1 cellular context compared by ENCODE assay signal in the genomic region with DNA sequence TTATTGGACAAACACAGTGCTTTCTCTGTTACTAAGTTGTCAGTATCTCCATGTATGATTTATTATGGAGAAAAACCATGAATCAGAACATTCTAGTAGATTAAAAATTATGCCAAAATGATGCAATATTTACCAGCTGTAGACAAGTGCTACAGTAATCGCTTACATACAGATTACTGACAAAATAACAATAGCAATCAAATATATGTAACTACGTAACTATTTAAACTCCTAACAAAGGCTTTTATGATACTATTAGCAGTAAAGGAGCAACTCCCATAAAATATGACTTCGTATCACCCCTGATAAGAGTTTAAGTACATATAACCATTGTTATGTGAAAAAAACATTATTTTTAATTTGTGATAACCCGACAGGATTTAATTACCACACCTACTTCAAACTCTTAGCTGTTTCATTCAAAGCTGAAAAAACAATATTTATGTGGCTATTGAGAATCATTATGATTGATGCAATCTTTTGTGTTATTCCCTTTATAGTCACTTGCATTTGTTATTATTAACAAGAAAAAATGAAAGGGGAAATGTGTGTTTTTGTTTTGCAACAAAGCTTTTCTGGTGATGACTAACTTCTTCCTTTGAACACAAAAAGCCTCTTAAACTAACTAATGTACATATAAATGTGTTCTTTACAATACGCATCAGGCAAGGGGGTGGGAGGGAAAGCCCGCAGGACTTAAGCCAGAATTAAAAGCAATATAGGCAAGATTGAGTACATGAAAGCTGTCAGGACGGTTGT.
TF ChIP-seq lines count a peak whose summit lies in the region.

No MANE protein-coding gene starts in this region.

TF ChIP-seq in K562, 482 proteins besides CTCF, POLR2A, EP300 and RAD21 (continued from another document):
- no peak for TF ChIP-seq DIDO1 (tag; IDR thresholded peaks at IDR 0.05; ENCODE audit: low read depth)
- no peak for TF ChIP-seq ZNF277 (CRISPR knock-in tag; IDR thresholded peaks at IDR 0.05; ENCODE audit: borderline replicate concordance)
